Comparison of ENCODE assay signal across 23 cellular contexts in the genomic region with DNA sequence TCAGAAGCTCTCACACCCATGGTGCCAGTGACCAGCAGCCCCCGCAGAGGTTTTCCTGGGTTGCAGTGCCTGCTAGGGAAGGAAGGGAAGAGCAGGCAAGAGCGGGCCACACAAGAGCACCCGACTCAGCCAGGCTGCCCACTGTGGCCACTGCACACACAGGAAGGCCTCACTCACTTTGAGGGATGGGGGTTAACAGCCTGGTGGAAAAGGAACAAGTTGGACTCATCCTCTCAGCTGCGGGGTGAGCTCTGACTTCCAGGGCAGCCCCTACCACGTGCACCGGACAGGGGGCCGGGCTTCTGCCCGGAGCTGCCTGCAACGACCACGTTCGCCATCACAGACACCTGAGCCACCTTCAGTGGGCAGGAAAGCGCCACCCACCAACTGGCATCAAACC. TPM values are rescaled to one million over a fixed set of nuclear protein-coding genes. Genes with fewer than 3 reads are reported as not detected.
"Had no signal": no experiment of that assay in that cellular context is flagged by ENCODE, and none has a peak within 500 bp of the region (broad histone marks: within the 10 kb centered on the region; RNA-seq: fewer than 3 reads in every experiment).

No MANE protein-coding gene starts in this region.

- ATAC-seq: heart left ventricle; left lobe of liver; naive thymus-derived CD4-positive, alpha-beta T cell had no signal

- H3K9me3 ChIP-seq: heart left ventricle, sigmoid colon had no signal

- FAIRE-seq: frontal cortex had no signal

- DNase-seq: cortex of kidney; dorsolateral prefrontal cortex; effector CD8-positive, alpha-beta T cell; heart left ventricle; islet precursor cell; mammary epithelial cell; naive thymus-derived CD4-positive, alpha-beta T cell; nephron progenitor cell; posterior cingulate gyrus; sigmoid colon; stimulated activated CD4-positive, alpha-beta T cell treated with anti-CD3 and anti-CD28 coated beads, Interleukin-2, amount 100 ng/mL, for 24 hours; stimulated activated CD4-positive, alpha-beta T cell treated with anti-CD3 and anti-CD28 coated beads, Interleukin-4, amount 100 ng/mL, for 4 hours; stimulated activated naive CD4-positive, alpha-beta T cell treated with Interleukin-2 at 50 U/mL for 16 hours; trophoblast cell had no signal

- H3K4me3 ChIP-seq: dorsolateral prefrontal cortex, heart left ventricle, sigmoid colon, skin epidermis had no signal

- H3K27ac ChIP-seq: dorsolateral prefrontal cortex, heart left ventricle, sigmoid colon, skin epidermis had no signal

- H3K27me3 ChIP-seq: dorsolateral prefrontal cortex, heart left ventricle, sigmoid colon had no signal

RNA-seq across cellular contexts. Expression of gene PPP1R27, which starts 17.4 kb away (rescaled TPM):
- total RNA-seq: fibroblast of lung; frontal cortex; glomerular endothelial cell; heart left ventricle; left lobe of liver; mesenteric fat pad; mononuclear cell; naive thymus-derived CD4-positive, alpha-beta T cell; pulmonary artery endothelial cell; sigmoid colon; urinary bladder had no signal
- polyA plus RNA-seq: fibroblast of lung, heart left ventricle, urinary bladder had no signal
